In the genomic region with DNA sequence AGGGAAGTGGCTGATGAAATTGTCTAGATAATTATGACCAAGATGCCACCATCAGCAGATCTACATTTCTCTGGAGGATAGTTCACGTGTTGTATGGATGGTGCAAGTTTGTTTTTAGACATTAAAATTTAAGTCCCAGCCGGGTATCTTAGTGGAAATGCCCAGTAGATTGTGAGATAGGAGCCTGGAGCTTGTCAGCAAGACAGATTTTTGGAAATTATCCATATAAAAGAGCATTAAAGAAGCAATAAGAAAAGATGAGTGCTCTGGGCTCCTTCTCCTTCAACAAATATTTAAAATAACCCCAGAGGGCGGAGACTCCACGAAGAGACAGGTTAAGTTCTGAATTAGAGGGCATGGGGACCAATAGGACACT, we compare ENCODE assay signal across 22 cellular contexts. TPM values are rescaled to one million over a fixed set of nuclear protein-coding genes. Genes with fewer than 3 reads are reported as not detected.
DNase-seq lines count a peak whose midpoint lies in the region; ATAC-seq and TF ChIP-seq lines count a peak whose summit lies in the region.
"Had no signal": no experiment of that assay in that cellular context is flagged by ENCODE, and none has a peak within 500 bp of the region (broad histone marks: within the 10 kb centered on the region; RNA-seq: fewer than 3 reads in every experiment).

No MANE protein-coding gene starts in this region.

- POLR2A ChIA-PET in SK-N-SH (lab: Yijun Ruan, JAX), result no interaction called here

- WGBS in GM23248 (ENCODE audit: low coverage in 1 of 2, low lambda C conversion rate in 2 of 2, missing lambda C conversion rate in 2 of 2), 2 experiments, result 26 to 28% methylated on average over 4 of the region's 4 CpGs
- WGBS in SK-N-SH (ENCODE audit: low lambda C conversion rate), result 11% methylated on average over 4 of the region's 4 CpGs

- CTCF ChIA-PET in SK-N-SH (lab: Yijun Ruan, JAX), result no interaction called here

- TF ChIP-seq CTCF in SK-N-SH (IDR thresholded peaks at IDR 0.05), result no peak
- TF ChIP-seq CTCF in fibroblast of the aortic adventitia (IDR thresholded peaks at IDR 0.05; ENCODE audit: insufficient read depth, low read length), result no peak
- no peak for TF ChIP-seq CTCF in GM13976 (IDR thresholded peaks at IDR 0.05; ENCODE audit: borderline replicate concordance, control extremely low read depth, extremely low read depth, insufficient read depth, missing control alignments)

- no peaks in the 10 kb centered on the region for H4K20me1 ChIP-seq in GM23248 (ENCODE audit: insufficient read depth)
- H4K20me1 ChIP-seq in SK-N-SH (ENCODE audit: insufficient read depth), result no peaks in the 10 kb centered on the region

- H3K9me2 ChIP-seq in GM23248 (ENCODE audit: insufficient read depth) (no peaks in the 10 kb centered on the region), SK-N-SH (no peaks in the 10 kb centered on the region)

- ATAC-seq in GM18873 (IDR thresholded peaks at IDR 0.05; ENCODE audit: low FRiP score, unreplicated experiment), result no peak
- ATAC-seq: activated CD4-positive, alpha-beta T cell treated with anti-CD3 and anti-CD28 coated beads for 36 hours; foreskin keratinocyte; HCT116 had no signal

- H3F3A ChIP-seq in GM23248 (ENCODE audit: insufficient read depth) (peaks cover 26% of the 10 kb centered on the region), SK-N-SH (replicated peaks; ENCODE audit: insufficient read depth) (peaks cover 21% of the 10 kb centered on the region)

- H3K36me3 ChIP-seq in GM23248 (ENCODE audit: low read depth) (no peaks in the 10 kb centered on the region), SK-N-SH (replicated peaks in 1 of 2; ENCODE audit: control insufficient read depth in 1 of 2, insufficient read depth in 2 of 2, low read length in 1 of 2) (no peaks in the 10 kb centered on the region), subcutaneous abdominal adipose tissue (ENCODE audit: control insufficient read depth in 5 of 5, insufficient read depth in 5 of 5, low read length in 5 of 5) (no peaks in the 10 kb centered on the region)
- H3K36me3 ChIP-seq: heart right ventricle, tibial artery had no signal

- in situ Hi-C loops in GM23248 (cut with MboI), result no loop called here
- in situ Hi-C loops in GM13976 (cut with MboI; ENCODE audit: low sequenced_read_pairs, unreplicated experiment), result no loop called here

- H3K4me1 ChIP-seq in GM23248 (ENCODE audit: insufficient read depth) (peaks cover 30% of the 10 kb centered on the region), SK-N-SH (ENCODE audit: control insufficient read depth in 1 of 2, insufficient read depth in 2 of 2, low read depth in 1 of 2, low read length in 1 of 2) (peaks cover 0 to 15% of the 10 kb centered on the region in 2 experiments; a peak in 3 of 4 replicates), subcutaneous abdominal adipose tissue (ENCODE audit: control insufficient read depth in 5 of 5, insufficient read depth in 5 of 5, low read length in 5 of 5) (peaks cover 5 to 19% (median 13%) of the 10 kb centered on the region in 5 donors)
- H3K4me1 ChIP-seq: foreskin keratinocyte had no signal

- DNase-seq in GM23248 (no peak), SK-N-SH (no peak), fibroblast of the aortic adventitia (ENCODE audit: low read depth) (peak; percentile 64), GM13976 (ENCODE audit: low spot score) (no peak), DMS 273 treated with DMSO at 0.1 percent for 48 hours (lab: John Stamatoyannopoulos, UW) (no peak)
- DNase-seq: activated CD4-positive, alpha-beta T cell treated with anti-CD3 and anti-CD28 coated beads for 36 hours; activated effector memory CD4-positive, alpha-beta T cell treated with anti-CD3 and anti-CD28 coated beads, Interleukin-2, amount 50 U/mL, for 16 hours; activated naive CD8-positive, alpha-beta T cell treated with anti-CD3 and anti-CD28 coated beads, Interleukin-2, amount 10 ng/mL, durations not matched to agents 7 days and 5 days; activated T-cell treated with anti-CD3 and anti-CD28 coated beads, Interleukin-2, amount 50 U/mL, for 1 hour; cerebellar nuclear complex; foreskin keratinocyte; heart right ventricle; NCI-H1436 treated with DMSO at 0.1 percent for 48 hours; NCI-H2107; NCI-H446 treated with DMSO at 0.1 percent for 48 hours; tibial artery had no signal

- H3K4me2 ChIP-seq in GM23248 (ENCODE audit: unreplicated experiment) (peak overlapping the region; percentile 83), SK-N-SH (peak overlapping the region; percentile 63; the same call in 1 of the 2 replicates)

- H3K27me3 ChIP-seq in GM23248 (replicated peaks; ENCODE audit: insufficient read depth) (no peaks in the 10 kb centered on the region), SK-N-SH (ENCODE audit: insufficient read depth) (no peaks in the 10 kb centered on the region), subcutaneous abdominal adipose tissue (ENCODE audit: control insufficient read depth in 5 of 5, insufficient read depth in 4 of 5, low read length in 5 of 5) (no peaks in the 10 kb centered on the region)
- H3K27me3 ChIP-seq: heart right ventricle, tibial artery had no signal

- H3K9me3 ChIP-seq in GM23248 (ENCODE audit: low read depth) (no peaks in the 10 kb centered on the region), SK-N-SH (no peaks in the 10 kb centered on the region), subcutaneous abdominal adipose tissue (ENCODE audit: control insufficient read depth in 5 of 5, low read length in 5 of 5) (no peaks in the 10 kb centered on the region)
- H3K9me3 ChIP-seq: tibial artery had no signal

- TF ChIP-seq RAD21 in SK-N-SH (IDR thresholded peaks at IDR 0.05; ENCODE audit: low read length), result no peak

- peak; percentile 59 to 96 for TF ChIP-seq EP300 in SK-N-SH (IDR thresholded peaks at IDR 0.05; ENCODE audit: borderline replicate concordance in 1 of 2, low read depth in 1 of 2, low read length in 1 of 2)

- H3K27ac ChIP-seq in GM23248 (peak overlapping the region; percentile 59), SK-N-SH (ENCODE audit: low read depth in 2 of 2, low read length in 1 of 2) (peak overlapping the region; percentile 82 to 92; a peak in 3 of 4 replicates), subcutaneous abdominal adipose tissue (ENCODE audit: low read depth, low read length) (peak overlapping the region; percentile 39)
- H3K27ac ChIP-seq: foreskin keratinocyte, tibial artery had no signal

- H3K79me2 ChIP-seq in GM23248 (ENCODE audit: insufficient read depth) (no peaks in the 10 kb centered on the region), SK-N-SH (ENCODE audit: insufficient read depth) (no peaks in the 10 kb centered on the region)

- H3K9ac ChIP-seq in GM23248, result peak overlapping the region; percentile 34; the same call in 1 of the 2 replicates
- H3K9ac ChIP-seq in SK-N-SH, result no peak overlapping the region
- no peak overlapping the region for H3K9ac ChIP-seq in subcutaneous abdominal adipose tissue (ENCODE audit: low read length in 5 of 5)

- H2AFZ ChIP-seq in GM23248, result peak overlapping the region; percentile 62
- no peak overlapping the region for H2AFZ ChIP-seq in SK-N-SH (ENCODE audit: low read depth)

- H3K4me3 ChIP-seq in GM23248, result peak overlapping the region; percentile 67
- H3K4me3 ChIP-seq in SK-N-SH (ENCODE audit: low read depth in 2 of 2, low read length in 1 of 2), result no peak overlapping the region
- H3K4me3 ChIP-seq in fibroblast of the aortic adventitia (ENCODE audit: low read depth, low read length), result no peak overlapping the region
- H3K4me3 ChIP-seq in subcutaneous abdominal adipose tissue (ENCODE audit: low read depth in 1 of 5, low read length in 5 of 5), result peak overlapping the region in 3 of 5 donors; percentile 16 to 54 (median 38)
- H3K4me3 ChIP-seq: lung, tibial artery had no signal

TF ChIP-seq in SK-N-SH, 30 proteins besides CTCF, POLR2A, EP300 and RAD21 (continues in another document):
- TF ChIP-seq, protein P1, sequence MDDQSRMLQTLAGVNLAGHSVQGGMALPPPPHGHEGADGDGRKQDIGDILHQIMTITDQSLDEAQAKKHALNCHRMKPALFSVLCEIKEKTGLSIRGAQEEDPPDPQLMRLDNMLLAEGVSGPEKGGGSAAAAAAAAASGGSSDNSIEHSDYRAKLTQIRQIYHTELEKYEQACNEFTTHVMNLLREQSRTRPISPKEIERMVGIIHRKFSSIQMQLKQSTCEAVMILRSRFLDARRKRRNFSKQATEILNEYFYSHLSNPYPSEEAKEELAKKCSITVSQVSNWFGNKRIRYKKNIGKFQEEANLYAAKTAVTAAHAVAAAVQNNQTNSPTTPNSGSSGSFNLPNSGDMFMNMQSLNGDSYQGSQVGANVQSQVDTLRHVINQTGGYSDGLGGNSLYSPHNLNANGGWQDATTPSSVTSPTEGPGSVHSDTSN (IDR thresholded peaks at IDR 0.05), result peak; percentile 98
- TF ChIP-seq NFIC (IDR thresholded peaks at IDR 0.05; ENCODE audit: borderline replicate concordance), result peak; percentile 99
- no peak for TF ChIP-seq YY1 (IDR thresholded peaks at IDR 0.05; ENCODE audit: low read depth)
- TF ChIP-seq, protein P2, sequence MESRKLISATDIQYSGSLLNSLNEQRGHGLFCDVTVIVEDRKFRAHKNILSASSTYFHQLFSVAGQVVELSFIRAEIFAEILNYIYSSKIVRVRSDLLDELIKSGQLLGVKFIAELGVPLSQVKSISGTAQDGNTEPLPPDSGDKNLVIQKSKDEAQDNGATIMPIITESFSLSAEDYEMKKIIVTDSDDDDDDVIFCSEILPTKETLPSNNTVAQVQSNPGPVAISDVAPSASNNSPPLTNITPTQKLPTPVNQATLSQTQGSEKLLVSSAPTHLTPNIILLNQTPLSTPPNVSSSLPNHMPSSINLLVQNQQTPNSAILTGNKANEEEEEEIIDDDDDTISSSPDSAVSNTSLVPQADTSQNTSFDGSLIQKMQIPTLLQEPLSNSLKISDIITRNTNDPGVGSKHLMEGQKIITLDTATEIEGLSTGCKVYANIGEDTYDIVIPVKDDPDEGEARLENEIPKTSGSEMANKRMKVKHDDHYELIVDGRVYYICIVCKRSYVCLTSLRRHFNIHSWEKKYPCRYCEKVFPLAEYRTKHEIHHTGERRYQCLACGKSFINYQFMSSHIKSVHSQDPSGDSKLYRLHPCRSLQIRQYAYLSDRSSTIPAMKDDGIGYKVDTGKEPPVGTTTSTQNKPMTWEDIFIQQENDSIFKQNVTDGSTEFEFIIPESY (IDR thresholded peaks at IDR 0.05; ENCODE audit: borderline replicate concordance, low read depth), result peak; percentile 51; the same call in 1 of the 2 replicates
- TF ChIP-seq RFX5 (IDR thresholded peaks at IDR 0.05; ENCODE audit: low read length), result no peak
- TF ChIP-seq ELF1 (IDR thresholded peaks at IDR 0.05), result no peak
- peak; percentile 46; the same call in 1 of the 2 replicates for TF ChIP-seq SIN3A (IDR thresholded peaks at IDR 0.05; ENCODE audit: borderline replicate concordance, low read depth, low read length)
- TF ChIP-seq GABPA (IDR thresholded peaks at IDR 0.05; ENCODE audit: low read depth), result no peak
- TF ChIP-seq RCOR1 (IDR thresholded peaks at IDR 0.05; ENCODE audit: low read length), result no peak
- TF ChIP-seq FOXM1 (IDR thresholded peaks at IDR 0.05; ENCODE audit: low read depth), result peak; percentile 95

RNA-seq across cellular contexts. Expression of a gene that starts 47.6 kb away (rescaled TPM):
- not detected in 2 replicates for total RNA-seq in GM23248 (2014; rRNA removed; shearing (Covaris generic))
- polyA plus RNA-seq in GM23248 (2016; fragmentation: Nextera tagmentation; extraction: Ambion mirVana) (not detected in 2 replicates), SK-N-SH (2012; rRNA removed) (0.03 TPM in 1 of 2 replicates, not detected in the other)
- polyA plus RNA-seq in SK-N-SH (2012; cell fraction: cytosol; rRNA removed), result not detected in 2 replicates
- polyA plus RNA-seq in SK-N-SH (2012; cell fraction: nucleus; rRNA removed), result 0.01 TPM in 1 of 2 replicates, not detected in the other
- total RNA-seq in fibroblast of the aortic adventitia (ENCODE audit: low replicate concordance), result not detected in 2 replicates
- total RNA-seq: activated CD4-positive, alpha-beta T cell treated with anti-CD3 and anti-CD28 coated beads for 36 hours; activated CD8-positive, alpha-beta memory T cell treated with anti-CD3 and anti-CD28 coated beads for 36 hours; activated naive CD8-positive, alpha-beta T cell treated with anti-CD3 and anti-CD28 coated beads, Interleukin-2, amount 10 ng/mL, durations not matched to agents 7 days and 5 days; foreskin keratinocyte; heart right ventricle; lung; T-helper 2 cell treated with Interferon-gamma antibody and Interleukin-4, amounts not matched to agents 100 ng/mL and 5 ng/mL, for 36 hours had no signal
- polyA plus RNA-seq: foreskin keratinocyte, heart right ventricle, lung had no signal

Comparison
In these comparisons a context has a peak if more than half of its experiments do, and no peak if none do; other contexts are left out.
1. H3K4me3 ChIP-seq: peak in GM23248 (single experiment) and subcutaneous abdominal adipose tissue (3 of 5); none in SK-N-SH (0 of 2) and fibroblast of the aortic adventitia (single experiment).
2. Peak in every context shown above with its lines, with median percentiles within 50 percentile points of each other: H3K27ac ChIP-seq.